Comparison of ENCODE assay signal across 8 cellular contexts in genomic region chr6:35919827-35920751, GRCh38. TPM values are rescaled to one million over a fixed set of nuclear protein-coding genes. Genes with fewer than 3 reads are reported as not detected.
A peak's percentile ranks its signal among the peaks of the same experiment; 100 is the strongest.
DNase-seq lines count a peak whose midpoint lies in the region; ATAC-seq and TF ChIP-seq lines count a peak whose summit lies in the region.

No MANE protein-coding gene starts in this region.

- H3K4me3 Mint-ChIP-seq in GM23338 (peak overlapping the region; percentile 96), mesothelial cell of epicardium (peak overlapping the region; percentile 99)

- peak; percentile 41 for ATAC-seq in GM23338

- H3K9me2 ChIP-seq in GM23338 (ENCODE audit: insufficient read depth): no peaks in the 10 kb centered on the region
- H3K9me2 ChIP-seq in Loucy (replicated peaks; ENCODE audit: low read depth, low read length): no peaks in the 10 kb centered on the region

- H3K36me3 Mint-ChIP-seq in GM23338 (ENCODE audit: low read depth): peaks cover 37% of the 10 kb centered on the region
- H3K36me3 Mint-ChIP-seq in mesothelial cell of epicardium: no peaks in the 10 kb centered on the region

- H3F3A ChIP-seq in GM23338 (replicated peaks; ENCODE audit: low read depth): no peaks in the 10 kb centered on the region
- no peaks in the 10 kb centered on the region for H3F3A ChIP-seq in Loucy (ENCODE audit: low read depth)

- H2AFZ ChIP-seq in GM23338: peak overlapping the region; percentile 86; the same call in 1 of the 2 replicates
- peak overlapping the region; percentile 77 for H2AFZ ChIP-seq in Loucy (ENCODE audit: low read length)

- H3K4me1 ChIP-seq in GM23338 (ENCODE audit: insufficient read depth) (peaks cover 15% of the 10 kb centered on the region), Loucy (ENCODE audit: insufficient read depth, low read length, poor library complexity, severe bottlenecking) (peaks cover 40% of the 10 kb centered on the region)

- H3K9me3 Mint-ChIP-seq in GM23338 (no peaks in the 10 kb centered on the region), mesothelial cell of epicardium (no peaks in the 10 kb centered on the region)

- TF ChIP-seq CTCF in GM10248 (IDR thresholded peaks at IDR 0.05; ENCODE audit: control extremely low read depth, extremely low read depth, low read depth, missing control alignments) (no peak), GM23338 (conservative IDR thresholded peaks at IDR 0.05; ENCODE audit: low read depth in 2 of 2) (no peak), Loucy (conservative IDR thresholded peaks at IDR 0.05; ENCODE audit: low read length) (no peak), mesothelial cell of epicardium (IDR thresholded peaks at IDR 0.05; ENCODE audit: unreplicated experiment) (no peak)

- POLR2A ChIA-PET in GM10248 (lab: Yijun Ruan, JAX): interaction anchor here (0.6 kb wide), 1 partner anchor 58 kb away, joined by 3 read pairs; no protein-coding TSS in a partner anchor

- CTCF ChIA-PET in GM10248 (lab: Yijun Ruan, JAX): no interaction called here

- peaks cover 53% of the 10 kb centered on the region for H3K79me2 ChIP-seq in GM23338 (replicated peaks; ENCODE audit: insufficient read depth)
- H3K79me2 ChIP-seq in Loucy (ENCODE audit: insufficient read depth, low read length): peaks cover 59% of the 10 kb centered on the region

- no peaks in the 10 kb centered on the region for H3K27me3 ChIP-seq in GM23338 (ENCODE audit: insufficient read depth)
- H3K27me3 ChIP-seq in Loucy (ENCODE audit: insufficient read depth, low read length, poor library complexity, severe bottlenecking): no peaks in the 10 kb centered on the region

- no peaks in the 10 kb centered on the region for H3K9me3 ChIP-seq in Loucy (ENCODE audit: insufficient read depth, low read depth, low read length)

- H3K4me3 ChIP-seq in GM23338: peak overlapping the region; percentile 98
- H3K4me3 ChIP-seq in Loucy (ENCODE audit: low read length, poor library complexity, severe bottlenecking): peak overlapping the region; percentile 90

- peaks cover 6% of the 10 kb centered on the region for H3K27me3 Mint-ChIP-seq in GM23338 (ENCODE audit: insufficient read depth, low read depth, poor library complexity)
- H3K27me3 Mint-ChIP-seq in mesothelial cell of epicardium (ENCODE audit: low read depth): no peaks in the 10 kb centered on the region

- peak overlapping the region; percentile 95 for H3K4me2 ChIP-seq in GM23338
- peak overlapping the region; percentile 78 for H3K4me2 ChIP-seq in Loucy (ENCODE audit: low read depth, low read length, poor library complexity, severe bottlenecking)

- H3K27ac Mint-ChIP-seq in GM23338 (peak overlapping the region; percentile 95), mesothelial cell of epicardium (peak overlapping the region; percentile 98)

- peak overlapping the region; percentile 92 for H3K9ac ChIP-seq in Loucy (ENCODE audit: low read depth, low read length, poor library complexity, severe bottlenecking)

- H4K20me1 ChIP-seq in GM23338 (replicated peaks; ENCODE audit: insufficient read depth): peaks cover 42% of the 10 kb centered on the region
- peaks cover 41% of the 10 kb centered on the region for H4K20me1 ChIP-seq in Loucy (ENCODE audit: insufficient read depth, low read length, poor library complexity, severe bottlenecking)

- H3K36me3 ChIP-seq in GM23338 (ENCODE audit: insufficient read depth): peaks cover 21% of the 10 kb centered on the region
- no peaks in the 10 kb centered on the region for H3K36me3 ChIP-seq in Loucy (ENCODE audit: insufficient read depth, low read length)

- no peak overlapping the region for H3K27ac ChIP-seq in GM23338 (ENCODE audit: low read depth)

- DNase-seq in GM10248 (ENCODE audit: extremely low spot score) (peak; percentile 30), GM23338 (ENCODE audit: low spot score) (peak; percentile 58), mesothelial cell of epicardium (ENCODE audit: low spot score in 2 of 2, unreplicated experiment in 2 of 2) (peak; percentile 29 to 55), NCI-H1092 treated with DMSO at 0.1 percent for 48 hours (lab: John Stamatoyannopoulos, UW) (no peak)
- peak; percentile 20 to 61 for DNase-seq in activated CD4-positive, alpha-beta T cell treated with anti-CD3 and anti-CD28 coated beads, Interleukin-2, amount 50 U/mL, for 24 hours (ENCODE audit: low read depth in 1 of 2, low spot score in 1 of 2)
- DNase-seq in effector CD8-positive, alpha-beta T cell (lab: John Stamatoyannopoulos, UW): peak; percentile 24
- DNase-seq in stimulated activated CD8-positive, alpha-beta memory T cell treated with anti-CD3 and anti-CD28 coated beads, Interleukin-2, amount 100 ng/mL, for 1 hour (ENCODE audit: low read depth in 2 of 2): peak; percentile 13 to 20

- H3K4me1 Mint-ChIP-seq in GM23338 (peaks cover 30% of the 10 kb centered on the region), mesothelial cell of epicardium (peaks cover 39% of the 10 kb centered on the region)

TF ChIP-seq in GM23338, 12 proteins besides CTCF, POLR2A, EP300 and RAD21:
- peak; percentile 31 for TF ChIP-seq REST (IDR thresholded peaks at IDR 0.05; ENCODE audit: unreplicated experiment)
- no peak for TF ChIP-seq ZNF331 (CRISPR knock-in tag; IDR thresholded peaks at IDR 0.05; ENCODE audit: low read depth)

RNA-seq across cellular contexts. Expression of gene SRPK1, which starts 0.8 kb away (rescaled TPM):
- 153 and 175 TPM in 2 replicates for total RNA-seq in GM23338 (2014; rRNA removed; shearing (Covaris generic))
- 168 and 202 TPM in 2 replicates for polyA plus RNA-seq in GM23338 (2016; fragmentation: Nextera tagmentation; extraction: Ambion mirVana)
- 70.2 to 71.9 TPM (median 71.0 TPM) in 3 replicates for total RNA-seq in mesothelial cell of epicardium
